20 cellular contexts compared by ENCODE assay signal in the genomic region with DNA sequence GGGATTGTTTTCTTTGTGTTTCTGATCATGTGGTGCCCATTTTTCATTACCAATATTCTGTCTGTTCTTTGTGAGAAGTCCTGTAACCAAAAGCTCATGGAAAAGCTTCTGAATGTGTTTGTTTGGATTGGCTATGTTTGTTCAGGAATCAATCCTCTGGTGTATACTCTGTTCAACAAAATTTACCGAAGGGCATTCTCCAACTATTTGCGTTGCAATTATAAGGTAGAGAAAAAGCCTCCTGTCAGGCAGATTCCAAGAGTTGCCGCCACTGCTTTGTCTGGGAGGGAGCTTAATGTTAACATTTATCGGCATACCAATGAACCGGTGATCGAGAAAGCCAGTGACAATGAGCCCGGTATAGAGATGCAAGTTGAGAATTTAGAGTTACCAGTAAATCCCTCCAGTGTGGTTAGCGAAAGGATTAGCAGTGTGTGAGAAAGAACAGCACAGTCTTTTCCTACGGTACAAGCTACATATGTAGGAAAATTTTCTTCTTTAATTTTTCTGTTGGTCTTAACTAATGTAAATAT.
DNase-seq lines count a peak whose midpoint lies in the region; ATAC-seq and TF ChIP-seq lines count a peak whose summit lies in the region.
"Had no signal": no experiment of that assay in that cellular context is flagged by ENCODE, and none has a peak within 500 bp of the region (broad histone marks: within the 10 kb centered on the region; RNA-seq: fewer than 3 reads in every experiment).

No MANE protein-coding gene starts in this region.

- 23% methylated on average over 9 of the region's 9 CpGs for WGBS in smooth muscle cell (ENCODE audit: low lambda C conversion rate)

- H3K27me3 ChIP-seq in NT2/D1 (ENCODE audit: insufficient read depth, insufficient read length), result no peaks in the 10 kb centered on the region
- no peaks in the 10 kb centered on the region for H3K27me3 ChIP-seq in iPS-15b (ENCODE audit: control insufficient read depth, insufficient read depth, low read length)
- no peaks in the 10 kb centered on the region for H3K27me3 ChIP-seq in smooth muscle cell (ENCODE audit: low read depth)

- H3K9ac ChIP-seq in NT2/D1 (ENCODE audit: insufficient read length, low read depth), result no peak overlapping the region
- H3K9ac ChIP-seq in iPS-15b (ENCODE audit: low read depth, low read length), result no peak overlapping the region
- no peak overlapping the region for H3K9ac ChIP-seq in smooth muscle cell (ENCODE audit: low read depth)

- DNase-seq in NCI-H82 (lab: John Stamatoyannopoulos, UW), result peak; percentile 1
- DNase-seq in NCI-H82 treated with DMSO at 0.1 percent for 48 hours (lab: John Stamatoyannopoulos, UW; ENCODE audit: unreplicated experiment), result no peak
- DNase-seq in NT2/D1 (ENCODE audit: low read depth, low spot score), result peak; percentile 20
- no peak for DNase-seq in smooth muscle cell (lab: John Stamatoyannopoulos, UW; ENCODE audit: unreplicated experiment)
- no peak for DNase-seq in GM19238 (ENCODE audit: insufficient read length, low spot score)
- DNase-seq in NCI-H1694 treated with DMSO at 0.1 percent for 48 hours (lab: John Stamatoyannopoulos, UW), result no peak
- DNase-seq: C1 segment of cervical spinal cord, DMS 273 treated with DMSO at 0.1 percent for 48 hours, IMR-90, Karpas-422, MM.1S, NCI-H1092 treated with DMSO at 0.1 percent for 48 hours, NCI-H187, NCI-H446, NCI-H69, SW 1271 had no signal

- no peak for ATAC-seq in GM19463 (IDR thresholded peaks at IDR 0.05; ENCODE audit: unreplicated experiment)
- ATAC-seq: HCT116, Panc1 had no signal

- H3F3A ChIP-seq in smooth muscle cell (ENCODE audit: low read depth), result peaks cover 3% of the 10 kb centered on the region

- H3K9me3 ChIP-seq in NT2/D1 (ENCODE audit: insufficient read depth, low read length), result no peaks in the 10 kb centered on the region
- H3K9me3 ChIP-seq in iPS-15b (ENCODE audit: control insufficient read depth, insufficient read depth, low read length), result no peaks in the 10 kb centered on the region
- no peaks in the 10 kb centered on the region for H3K9me3 ChIP-seq in smooth muscle cell (replicated peaks; ENCODE audit: low read depth)

- H3K4me3 ChIP-seq in NT2/D1 (ENCODE audit: insufficient read length, low read depth) (no peak overlapping the region), iPS-15b (ENCODE audit: low read depth, low read length) (peak overlapping the region; percentile 6), smooth muscle cell (peak overlapping the region; percentile 15)

- no peaks in the 10 kb centered on the region for H3K79me2 ChIP-seq in smooth muscle cell (ENCODE audit: low read depth)

- no peaks in the 10 kb centered on the region for H4K20me1 ChIP-seq in smooth muscle cell (ENCODE audit: low read depth)

- H3K4me2 ChIP-seq in smooth muscle cell, result peak overlapping the region; percentile 78

- H2AFZ ChIP-seq in smooth muscle cell (ENCODE audit: low read depth), result peak overlapping the region; percentile 67

- no peak overlapping the region for H3K27ac ChIP-seq in smooth muscle cell (ENCODE audit: low read depth)

- H3K36me3 ChIP-seq in NT2/D1 (ENCODE audit: insufficient read depth, insufficient read length, low read length), result no peaks in the 10 kb centered on the region
- H3K36me3 ChIP-seq in iPS-15b (ENCODE audit: control insufficient read depth, insufficient read depth, low read length), result no peaks in the 10 kb centered on the region
- H3K36me3 ChIP-seq in smooth muscle cell (ENCODE audit: low read depth), result no peaks in the 10 kb centered on the region

- H3K4me1 ChIP-seq in NT2/D1 (ENCODE audit: insufficient read depth, insufficient read length) (no peaks in the 10 kb centered on the region), iPS-15b (ENCODE audit: control insufficient read depth, insufficient read depth, low read length) (peaks cover 18% of the 10 kb centered on the region), smooth muscle cell (ENCODE audit: low read depth) (peaks cover 13% of the 10 kb centered on the region)

- no peak for TF ChIP-seq CTCF in smooth muscle cell (IDR thresholded peaks at IDR 0.05; ENCODE audit: borderline replicate concordance, insufficient read depth, poor library complexity, severe bottlenecking)

Comparison
In these comparisons a context has a peak if more than half of its experiments do, and no peak if none do; other contexts are left out.
1. DNase-seq: peak in NCI-H82 (single experiment) and NT2/D1 (single experiment); none in NCI-H82 treated with DMSO at 0.1 percent for 48 hours (single experiment), smooth muscle cell (single experiment), GM19238 (single experiment) and NCI-H1694 treated with DMSO at 0.1 percent for 48 hours (single experiment).